ENCODE assay signal across 21 cellular contexts in the genomic region with DNA sequence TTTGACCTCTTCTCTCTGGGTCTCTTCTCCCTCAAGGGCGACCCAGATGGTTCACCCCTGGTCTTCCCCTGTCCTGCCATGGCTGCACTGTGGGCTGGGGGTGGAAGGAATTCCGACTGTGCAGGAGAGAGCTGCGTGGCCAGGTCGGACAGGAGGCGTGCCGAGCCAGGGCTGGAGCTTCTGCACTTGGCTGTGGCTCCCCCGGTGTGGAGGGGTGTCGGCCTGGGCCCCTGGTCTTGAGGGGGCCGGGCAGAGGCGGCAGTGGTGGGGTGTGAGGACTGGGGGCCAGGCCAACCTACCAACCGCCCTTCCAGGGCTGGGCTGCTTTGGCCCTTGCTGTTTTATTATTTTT.
DNase-seq lines count a peak whose midpoint lies in the region; ATAC-seq and TF ChIP-seq lines count a peak whose summit lies in the region.
"Had no signal": no experiment of that assay in that cellular context is flagged by ENCODE, and none has a peak within 500 bp of the region (broad histone marks: within the 10 kb centered on the region; RNA-seq: fewer than 3 reads in every experiment).

No MANE protein-coding gene starts in this region.

- H3K27me3 ChIP-seq in BLaER1 treated with 17β-estradiol and CSF1 and Interleukin-3, amounts not matched to agents 10 nM and 100 nM = no peaks in the 10 kb centered on the region
- peaks cover 4% of the 10 kb centered on the region for H3K27me3 ChIP-seq in suprapubic skin
- H3K27me3 ChIP-seq: BE2C had no signal

- intact Hi-C loops in sciatic nerve (cut with DNase I) = no loop called here

- no peak overlapping the region for H3K4me3 Mint-ChIP-seq in activated naive CD8-positive, alpha-beta T cell treated with anti-CD3 and anti-CD28 coated beads for 36 hours
- H3K4me3 Mint-ChIP-seq: CD4-positive, CD25-positive, alpha-beta regulatory T cell; CD8-positive, alpha-beta T cell; GM23338; HFFc6 had no signal

- no peaks in the 10 kb centered on the region for H3K36me3 Mint-ChIP-seq in activated naive CD8-positive, alpha-beta T cell treated with anti-CD3 and anti-CD28 coated beads for 36 hours
- H3K36me3 Mint-ChIP-seq: CD4-positive, CD25-positive, alpha-beta regulatory T cell; CD8-positive, alpha-beta T cell had no signal

- H3K27ac ChIP-seq in BLaER1 treated with 17β-estradiol and CSF1 and Interleukin-3, amounts not matched to agents 10 nM and 100 nM = no peak overlapping the region
- no peak overlapping the region for H3K27ac ChIP-seq in suprapubic skin
- H3K27ac ChIP-seq: C4-2B had no signal

- H3K36me3 ChIP-seq in BLaER1 treated with 17β-estradiol and CSF1 and Interleukin-3, amounts not matched to agents 10 nM and 100 nM = no peaks in the 10 kb centered on the region
- no peaks in the 10 kb centered on the region for H3K36me3 ChIP-seq in suprapubic skin
- H3K36me3 ChIP-seq: BE2C, HAP-1 had no signal

- peak overlapping the region in 6 of 11 experiments; percentile 24 to 47 (median 42); a peak in 12 of 22 replicates for H3K4me2 ChIP-seq in BLaER1 treated with 17β-estradiol and CSF1 and Interleukin-3, amounts not matched to agents 10 nM and 100 nM
- H3K4me2 ChIP-seq: A549, GM23338 had no signal

- TF ChIP-seq CTCF in suprapubic skin (IDR thresholded peaks at IDR 0.05) = no peak

- ATAC-seq in esophagus mucosa (peak; percentile 14), sciatic nerve (no peak), GM18517 (IDR thresholded peaks at IDR 0.05; ENCODE audit: unreplicated experiment) (no peak), GM18505 (IDR thresholded peaks at IDR 0.05; ENCODE audit: unreplicated experiment) (no peak)
- ATAC-seq: A549; CD8-positive, alpha-beta T cell; GM23338 had no signal

- TF ChIP-seq POLR2A in suprapubic skin (IDR thresholded peaks at IDR 0.05) = no peak
- no peak for TF ChIP-seq POLR2A in GM18505 (IDR thresholded peaks at IDR 0.05; ENCODE audit: borderline replicate concordance, extremely low read depth, insufficient read depth, insufficient read length)

- no peak overlapping the region for H3K4me3 ChIP-seq in BLaER1 treated with 17β-estradiol and CSF1 and Interleukin-3, amounts not matched to agents 10 nM and 100 nM
- no peak overlapping the region for H3K4me3 ChIP-seq in suprapubic skin
- H3K4me3 ChIP-seq: A549, GM23338, HAP-1 had no signal

- H3K4me1 Mint-ChIP-seq in activated naive CD8-positive, alpha-beta T cell treated with anti-CD3 and anti-CD28 coated beads for 36 hours = no peaks in the 10 kb centered on the region
- H3K4me1 Mint-ChIP-seq: CD4-positive, CD25-positive, alpha-beta regulatory T cell had no signal

- WGBS in suprapubic skin = 77% methylated on average over 8 of the region's 11 CpGs

- no peak overlapping the region for H3K27ac Mint-ChIP-seq in activated naive CD8-positive, alpha-beta T cell treated with anti-CD3 and anti-CD28 coated beads for 36 hours
- H3K27ac Mint-ChIP-seq: CD4-positive, CD25-positive, alpha-beta regulatory T cell; CD8-positive, alpha-beta T cell; GM23338; HFFc6 had no signal

- peaks cover 11% of the 10 kb centered on the region for H3K27me3 Mint-ChIP-seq in activated naive CD8-positive, alpha-beta T cell treated with anti-CD3 and anti-CD28 coated beads for 36 hours
- H3K27me3 Mint-ChIP-seq: CD4-positive, CD25-positive, alpha-beta regulatory T cell had no signal

- H3K9me3 ChIP-seq in BLaER1 treated with 17β-estradiol and CSF1 and Interleukin-3, amounts not matched to agents 10 nM and 100 nM (replicated peaks in 1 of 11) = peaks cover 0 to 10% (median 0%) of the 10 kb centered on the region in 11 experiments; a peak in 3 of 22 replicates
- H3K9me3 ChIP-seq in suprapubic skin = no peaks in the 10 kb centered on the region
- H3K9me3 ChIP-seq: BE2C, Caco-2, HAP-1 had no signal

- H3K9ac ChIP-seq in BLaER1 treated with 17β-estradiol and CSF1 and Interleukin-3, amounts not matched to agents 10 nM and 100 nM = no peak overlapping the region

- no peaks in the 10 kb centered on the region for H4K20me1 ChIP-seq in BLaER1 treated with 17β-estradiol and CSF1 and Interleukin-3, amounts not matched to agents 10 nM and 100 nM

- TF ChIP-seq EP300 in suprapubic skin (IDR thresholded peaks at IDR 0.05) = no peak

- H3K4me1 ChIP-seq in BLaER1 treated with 17β-estradiol and CSF1 and Interleukin-3, amounts not matched to agents 10 nM and 100 nM = peaks cover 5 to 18% (median 7%) of the 10 kb centered on the region in 10 experiments; a peak in 11 of 20 replicates
- H3K4me1 ChIP-seq in suprapubic skin = no peaks in the 10 kb centered on the region
- H3K4me1 ChIP-seq: BE2C, Caco-2, HAP-1 had no signal

- no peaks in the 10 kb centered on the region for H3K9me3 Mint-ChIP-seq in activated naive CD8-positive, alpha-beta T cell treated with anti-CD3 and anti-CD28 coated beads for 36 hours
- H3K9me3 Mint-ChIP-seq: CD8-positive, alpha-beta T cell had no signal

- peak; percentile 30 for DNase-seq in sciatic nerve (ENCODE audit: low spot score)
- peak; percentile 47 to 75 for DNase-seq in suprapubic skin (ENCODE audit: low spot score in 2 of 2)
- DNase-seq in activated naive CD8-positive, alpha-beta T cell treated with anti-CD3 and anti-CD28 coated beads for 36 hours = no peak
- DNase-seq: 8988T; ACHN; AML-193; BE2C; CD4-positive, CD25-positive, alpha-beta regulatory T cell; CD8-positive, alpha-beta T cell; DMS153; DND-41; HFFc6 had no signal
